ENCODE assay signal across 22 cellular contexts in genomic region chr10:71707240-71707789, GRCh38. TPM values are rescaled to one million over a fixed set of nuclear protein-coding genes. Genes with fewer than 3 reads are reported as not detected.
"Had no signal": no experiment of that assay in that cellular context is flagged by ENCODE, and none has a peak within 500 bp of the region (broad histone marks: within the 10 kb centered on the region; RNA-seq: fewer than 3 reads in every experiment).

No MANE protein-coding gene starts in this region.

- H3K27me3 ChIP-seq: adrenal gland, colonic mucosa, esophagus muscularis mucosa, hepatocyte, left lung, suprapubic skin, tibial nerve had no signal

- H3K4me1 ChIP-seq: adrenal gland, colonic mucosa, parathyroid adenoma had no signal

- DNase-seq: activated CD4-positive, alpha-beta T cell treated with anti-CD3 and anti-CD28 coated beads, Interleukin-2, amount 50 U/mL, for 48 hours; activated naive CD4-positive, alpha-beta T cell treated with anti-CD3 and anti-CD28 coated beads, Interleukin-2, amount 50 U/mL, for 16 hours; activated T-cell treated with anti-CD3 and anti-CD28 coated beads, Interleukin-2, amount 50 U/mL, for 72 hours; glutamatergic neuron; left lung; stimulated activated CD4-positive, alpha-beta T cell treated with anti-CD3 and anti-CD28 coated beads, Interleukin-4, amount 100 ng/mL, for 4 hours had no signal

- H3K9me3 Mint-ChIP-seq: activated T-cell treated with anti-CD3 and anti-CD28 coated beads, Interleukin-2, amount 50 U/mL, for 72 hours; immature natural killer cell; natural killer cell; stimulated activated naive CD8-positive, alpha-beta T cell treated with anti-CD3 and anti-CD28 coated beads, Interleukin-15, Interleukin-2, amounts not matched to agents 100 ng/mL and 50 ng/mL, for 24 hours; T-helper 2 cell treated with Interferon-gamma antibody and Interleukin-4, amounts not matched to agents 5 μg/mL and 100 μg/mL, for 36 hours had no signal

- H3K27me3 Mint-ChIP-seq: stimulated activated naive CD8-positive, alpha-beta T cell treated with anti-CD3 and anti-CD28 coated beads, Interleukin-15, Interleukin-2, amounts not matched to agents 100 ng/mL and 50 ng/mL, for 24 hours had no signal

- H3K36me3 Mint-ChIP-seq: immature natural killer cell, natural killer cell had no signal

- H3K4me3 Mint-ChIP-seq: activated T-cell treated with anti-CD3 and anti-CD28 coated beads, Interleukin-2, amount 50 U/mL, for 72 hours; immature natural killer cell; natural killer cell; stimulated activated naive CD8-positive, alpha-beta T cell treated with anti-CD3 and anti-CD28 coated beads, Interleukin-15, Interleukin-2, amounts not matched to agents 100 ng/mL and 50 ng/mL, for 24 hours; T-helper 2 cell treated with Interferon-gamma antibody and Interleukin-4, amounts not matched to agents 5 μg/mL and 100 μg/mL, for 36 hours had no signal

- H3K9me3 ChIP-seq: adrenal gland, colonic mucosa, esophagus muscularis mucosa, left lung, suprapubic skin, tibial nerve had no signal

- H3K27ac Mint-ChIP-seq: activated T-cell treated with anti-CD3 and anti-CD28 coated beads, Interleukin-2, amount 50 U/mL, for 72 hours; stimulated activated naive CD8-positive, alpha-beta T cell treated with anti-CD3 and anti-CD28 coated beads, Interleukin-15, Interleukin-2, amounts not matched to agents 100 ng/mL and 50 ng/mL, for 24 hours; T-helper 2 cell treated with Interferon-gamma antibody and Interleukin-4, amounts not matched to agents 5 μg/mL and 100 μg/mL, for 36 hours had no signal

- H3K4me3 ChIP-seq: adrenal gland, colonic mucosa, esophagus muscularis mucosa, hepatocyte, left lung, lung, suprapubic skin, tibial nerve had no signal

- H3K36me3 ChIP-seq: adrenal gland, colonic mucosa, esophagus muscularis mucosa, left lung, suprapubic skin, tibial nerve had no signal

- H3K27ac ChIP-seq: adrenal gland, colonic mucosa, esophagus muscularis mucosa, hepatocyte, left lung, parathyroid adenoma, suprapubic skin, tibial nerve had no signal

RNA-seq across cellular contexts. Expression of gene C10orf105, which starts 12.3 kb away (rescaled TPM):
- total RNA-seq: astrocyte, frontal cortex, hepatocyte, kidney epithelial cell, pulmonary artery endothelial cell had no signal
- polyA plus RNA-seq: hepatocyte had no signal
